In the genomic region with DNA sequence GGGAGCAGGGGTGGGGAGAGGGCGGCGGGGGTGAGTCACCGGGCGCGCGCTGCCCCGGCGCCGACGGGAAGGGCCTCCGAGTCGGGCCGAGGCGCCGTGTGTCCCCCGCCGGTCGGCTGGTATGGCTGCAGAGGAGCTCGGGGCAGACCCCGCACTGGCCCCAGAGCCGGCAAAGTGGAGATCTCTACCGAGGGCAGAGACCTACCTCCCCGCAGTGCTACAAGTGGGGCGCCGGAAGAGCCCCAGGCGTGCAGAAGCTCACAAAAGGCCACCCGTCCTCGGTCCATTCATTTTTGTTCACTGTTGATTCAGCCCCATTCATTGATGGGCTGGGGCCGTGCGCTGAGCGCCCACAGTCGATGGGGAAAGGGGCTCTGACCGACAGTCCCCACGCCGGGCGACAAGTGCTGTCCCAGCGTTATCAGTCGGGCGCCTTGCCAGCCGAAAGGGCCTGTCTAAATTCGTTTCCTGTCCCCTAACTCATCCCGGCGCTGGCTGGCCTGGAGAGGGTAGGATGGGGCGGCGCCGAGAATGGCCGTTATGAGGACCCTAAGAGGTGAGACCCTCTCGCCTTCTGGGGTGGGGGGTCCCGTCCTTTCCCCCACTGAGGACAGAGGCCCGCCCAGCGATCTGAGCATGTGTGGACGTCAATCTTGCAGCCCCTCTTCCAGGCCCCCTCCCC, we compare ENCODE assay signal across 1 cellular context.
TF ChIP-seq lines count a peak whose summit lies in the region.

No MANE protein-coding gene starts in this region.

TF ChIP-seq in H1, 55 proteins besides CTCF, POLR2A, EP300 and RAD21:
- TF ChIP-seq ASH2L (IDR thresholded peaks at IDR 0.05; ENCODE audit: low read length) = peak; percentile 49
- TF ChIP-seq POU5F1 (IDR thresholded peaks at IDR 0.05; ENCODE audit: low read depth, low read length) = no peak
- peak; percentile 36; the same call in 1 of the 2 replicates for TF ChIP-seq RBBP5 (IDR thresholded peaks at IDR 0.05; ENCODE audit: borderline replicate concordance, low read depth, low read length)
- TF ChIP-seq TAF7 (optimal IDR thresholded peaks at IDR 0.05; ENCODE audit: borderline replicate concordance, low read depth, low read length) = peak; percentile 36
- TF ChIP-seq, protein P1, sequence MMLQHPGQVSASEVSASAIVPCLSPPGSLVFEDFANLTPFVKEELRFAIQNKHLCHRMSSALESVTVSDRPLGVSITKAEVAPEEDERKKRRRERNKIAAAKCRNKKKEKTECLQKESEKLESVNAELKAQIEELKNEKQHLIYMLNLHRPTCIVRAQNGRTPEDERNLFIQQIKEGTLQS (IDR thresholded peaks at IDR 0.05; ENCODE audit: insufficient read depth, low read depth, low read length) = no peak
- TF ChIP-seq KDM5A (IDR thresholded peaks at IDR 0.05; ENCODE audit: low read length) = no peak
- no peak for TF ChIP-seq NRF1 (IDR thresholded peaks at IDR 0.05; ENCODE audit: low read depth, low read length)
- TF ChIP-seq KDM4A (IDR thresholded peaks at IDR 0.05; ENCODE audit: low read depth, low read length, severe bottlenecking) = peak; percentile 29
